In the genomic region with DNA sequence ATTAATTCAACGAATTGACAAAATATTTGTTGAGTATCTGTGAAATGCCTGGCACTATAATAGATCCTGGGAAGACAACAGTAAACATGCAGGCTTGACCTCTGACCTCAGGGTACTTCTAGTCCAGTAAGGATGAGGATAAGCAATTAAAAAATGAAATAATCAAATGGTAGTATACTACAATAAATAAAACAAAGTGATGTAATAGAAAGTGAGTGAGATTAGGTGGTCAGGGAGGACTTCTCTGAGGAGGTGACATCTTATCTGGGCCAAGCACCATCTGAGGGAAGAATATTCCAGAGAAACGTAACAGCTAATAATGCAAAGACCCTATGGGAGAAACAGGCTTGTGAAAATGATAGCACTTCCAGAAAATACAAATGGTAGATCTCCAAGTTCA, we compare ENCODE assay signal across 35 cellular contexts. TPM values are rescaled to one million over a fixed set of nuclear protein-coding genes. Genes with fewer than 3 reads are reported as not detected.
"Had no signal": no experiment of that assay in that cellular context is flagged by ENCODE, and none has a peak within 500 bp of the region (broad histone marks: within the 10 kb centered on the region; RNA-seq: fewer than 3 reads in every experiment).

No MANE protein-coding gene starts in this region.

- DNase-seq: activated effector memory CD4-positive, alpha-beta T cell treated with anti-CD3 and anti-CD28 coated beads, Interleukin-2, amount 50 U/mL, for 16 hours; activated effector memory CD4-positive, alpha-beta T cell treated with Interleukin-2 at 50 U/mL for 16 hours; activated gamma-delta T cell; activated gamma-delta T cell treated with Interleukin-2 at 50 U/mL for 16 hours; activated naive CD4-positive, alpha-beta T cell; activated naive CD4-positive, alpha-beta T cell treated with anti-CD3 and anti-CD28 coated beads for 36 hours; activated naive CD4-positive, alpha-beta T cell treated with anti-CD3 and anti-CD28 coated beads, Interleukin-2, amount 10 ng/mL, durations not matched to agents 7 days and 5 days; activated naive CD4-positive, alpha-beta T cell treated with anti-CD3 and anti-CD28 coated beads, Interleukin-2, amount 50 U/mL, for 16 hours; activated naive CD4-positive, alpha-beta T cell treated with Interleukin-2 at 50 U/mL for 16 hours; activated naive CD8-positive, alpha-beta T cell treated with anti-CD3 and anti-CD28 coated beads for 36 hours; activated naive CD8-positive, alpha-beta T cell treated with anti-CD3 and anti-CD28 coated beads, Interleukin-2, amount 10 ng/mL, durations not matched to agents 7 days and 5 days; activated naive CD8-positive, alpha-beta T cell treated with anti-CD3 and anti-CD28 coated beads, Interleukin-2, amount 50 U/mL, for 24 hours; activated T-cell treated with anti-CD3 and anti-CD28 coated beads, Interleukin-2, amount 50 U/mL, for 1 hour; activated T-cell treated with anti-CD3 and anti-CD28 coated beads, Interleukin-2, amount 50 U/mL, for 24 hours; activated T-cell treated with anti-CD3 and anti-CD28 coated beads, Interleukin-2, amount 50 U/mL, for 4 hours; activated T-cell treated with anti-CD3 and anti-CD28 coated beads, Interleukin-2, amount 50 U/mL, for 48 hours; activated T-cell treated with anti-CD3 and anti-CD28 coated beads, Interleukin-2, amount 50 U/mL, for 72 hours; adrenal gland; amniotic stem cell; amygdala; anterior cingulate cortex; aorta; body of pancreas; brain microvascular endothelial cell; caudate nucleus; central memory CD4-positive, alpha-beta T cell; cerebellar nuclear complex had no signal

- FAIRE-seq: astrocyte, bronchial epithelial cell had no signal

- H3K36me3 ChIP-seq: adrenal gland, ascending aorta, brain microvascular endothelial cell, breast epithelium, cardiac muscle cell had no signal

- H3K4me1 ChIP-seq: adrenal gland, ascending aorta, breast epithelium had no signal

- ATAC-seq: activated naive CD4-positive, alpha-beta T cell treated with anti-CD3 and anti-CD28 coated beads, Interleukin-2, amount 50 U/mL, for 72 hours; activated naive CD8-positive, alpha-beta T cell treated with anti-CD3 and anti-CD28 coated beads, Interleukin-2, amount 50 U/mL, for 24 hours; activated T-cell treated with anti-CD3 and anti-CD28 coated beads, Interleukin-2, amount 50 U/mL, for 4 hours; activated T-cell treated with anti-CD3 and anti-CD28 coated beads, Interleukin-2, amount 50 U/mL, for 72 hours; activated T-helper 17 cell treated with anti-CD3 and anti-CD28 coated beads, Interleukin-2, amount 50 U/mL, for 72 hours; body of pancreas had no signal

- H3K27ac ChIP-seq: adrenal gland, ascending aorta, body of pancreas, brain microvascular endothelial cell, breast epithelium, cardiac muscle cell had no signal

- H3K4me3 ChIP-seq: adrenal gland, ascending aorta, body of pancreas, breast epithelium, cardiac muscle cell had no signal

- H3K9me3 ChIP-seq: adrenal gland, ascending aorta, body of pancreas, breast epithelium had no signal

- H3K27me3 ChIP-seq: adrenal gland, ascending aorta, body of pancreas, brain microvascular endothelial cell, breast epithelium had no signal

RNA-seq across cellular contexts. Expression of gene RHOBTB1, which starts 50.1 kb away (rescaled TPM):
- total RNA-seq: activated naive CD4-positive, alpha-beta T cell treated with anti-CD3 and anti-CD28 coated beads for 36 hours; activated naive CD8-positive, alpha-beta T cell treated with anti-CD3 and anti-CD28 coated beads, Interleukin-2, amount 10 ng/mL, durations not matched to agents 7 days and 5 days; activated T-helper 1 cell treated with anti-CD3 and anti-CD28 coated beads, Interleukin-12 subunit alpha, Interleukin-12 subunit beta, Interleukin-2, Interleukin-4 antibody, amounts not matched to agents 30 ng/mL and 10 ng/mL and 1 ng/mL, durations not matched to agents 14 hours and 24 hours and 36 hours had no signal
